1 cellular context compared by ENCODE assay signal in the genomic region with DNA sequence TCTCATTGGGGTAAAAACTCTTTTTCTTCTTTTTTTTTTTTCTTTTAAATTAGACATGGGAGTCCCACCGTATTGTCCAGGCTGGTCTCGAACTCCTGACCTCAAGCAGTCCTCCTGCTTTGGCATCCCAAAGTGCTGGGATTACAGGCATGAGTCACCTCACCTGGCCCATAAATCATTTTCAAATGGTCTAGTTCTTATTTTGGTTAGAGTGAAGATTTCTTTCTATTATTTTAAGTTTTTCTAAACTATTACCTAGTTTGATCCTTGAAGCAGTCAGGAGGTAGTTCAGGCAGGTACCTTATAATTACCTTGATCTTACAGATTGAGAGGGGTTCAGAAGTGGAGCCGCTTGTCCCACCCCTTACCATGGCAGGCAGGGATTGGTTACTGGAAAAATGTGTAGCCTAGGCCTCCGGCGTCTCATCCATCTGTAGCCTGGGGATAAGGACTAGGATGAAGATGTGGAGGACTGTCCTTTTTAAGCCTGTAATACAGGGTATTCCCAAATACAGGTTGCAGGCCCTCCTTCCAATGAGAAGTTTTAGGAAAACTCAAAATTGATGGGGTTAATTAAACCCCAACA.
TF ChIP-seq lines count a peak whose summit lies in the region.

No MANE protein-coding gene starts in this region.

TF ChIP-seq in SK-N-SH treated with all-trans-retinoic acid at 6 μM for 48 hours, 23 proteins besides CTCF, POLR2A, EP300 and RAD21 (continued from another document):
- TF ChIP-seq RARB (CRISPR knock-in tag; IDR thresholded peaks at IDR 0.05), result no peak
- TF ChIP-seq ZNF565 (CRISPR knock-in tag; conservative IDR thresholded peaks at IDR 0.05; ENCODE audit: low read depth), result no peak
- TF ChIP-seq, protein P1, sequence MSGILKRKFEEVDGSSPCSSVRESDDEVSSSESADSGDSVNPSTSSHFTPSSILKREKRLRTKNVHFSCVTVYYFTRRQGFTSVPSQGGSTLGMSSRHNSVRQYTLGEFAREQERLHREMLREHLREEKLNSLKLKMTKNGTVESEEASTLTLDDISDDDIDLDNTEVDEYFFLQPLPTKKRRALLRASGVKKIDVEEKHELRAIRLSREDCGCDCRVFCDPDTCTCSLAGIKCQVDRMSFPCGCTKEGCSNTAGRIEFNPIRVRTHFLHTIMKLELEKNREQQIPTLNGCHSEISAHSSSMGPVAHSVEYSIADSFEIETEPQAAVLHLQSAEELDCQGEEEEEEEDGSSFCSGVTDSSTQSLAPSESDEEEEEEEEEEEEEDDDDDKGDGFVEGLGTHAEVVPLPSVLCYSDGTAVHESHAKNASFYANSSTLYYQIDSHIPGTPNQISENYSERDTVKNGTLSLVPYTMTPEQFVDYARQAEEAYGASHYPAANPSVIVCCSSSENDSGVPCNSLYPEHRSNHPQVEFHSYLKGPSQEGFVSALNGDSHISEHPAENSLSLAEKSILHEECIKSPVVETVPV (CRISPR knock-in tag; IDR thresholded peaks at IDR 0.05), result no peak
- TF ChIP-seq, protein P2, sequence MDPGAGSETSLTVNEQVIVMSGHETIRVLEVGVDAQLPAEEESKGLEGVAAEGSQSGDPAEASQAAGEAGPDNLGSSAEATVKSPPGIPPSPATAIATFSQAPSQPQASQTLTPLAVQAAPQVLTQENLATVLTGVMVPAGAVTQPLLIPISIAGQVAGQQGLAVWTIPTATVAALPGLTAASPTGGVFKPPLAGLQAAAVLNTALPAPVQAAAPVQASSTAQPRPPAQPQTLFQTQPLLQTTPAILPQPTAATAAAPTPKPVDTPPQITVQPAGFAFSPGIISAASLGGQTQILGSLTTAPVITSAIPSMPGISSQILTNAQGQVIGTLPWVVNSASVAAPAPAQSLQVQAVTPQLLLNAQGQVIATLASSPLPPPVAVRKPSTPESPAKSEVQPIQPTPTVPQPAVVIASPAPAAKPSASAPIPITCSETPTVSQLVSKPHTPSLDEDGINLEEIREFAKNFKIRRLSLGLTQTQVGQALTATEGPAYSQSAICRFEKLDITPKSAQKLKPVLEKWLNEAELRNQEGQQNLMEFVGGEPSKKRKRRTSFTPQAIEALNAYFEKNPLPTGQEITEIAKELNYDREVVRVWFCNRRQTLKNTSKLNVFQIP (CRISPR knock-in tag; IDR thresholded peaks at IDR 0.05; ENCODE audit: borderline replicate concordance, low read depth), result no peak
- TF ChIP-seq, protein P3, sequence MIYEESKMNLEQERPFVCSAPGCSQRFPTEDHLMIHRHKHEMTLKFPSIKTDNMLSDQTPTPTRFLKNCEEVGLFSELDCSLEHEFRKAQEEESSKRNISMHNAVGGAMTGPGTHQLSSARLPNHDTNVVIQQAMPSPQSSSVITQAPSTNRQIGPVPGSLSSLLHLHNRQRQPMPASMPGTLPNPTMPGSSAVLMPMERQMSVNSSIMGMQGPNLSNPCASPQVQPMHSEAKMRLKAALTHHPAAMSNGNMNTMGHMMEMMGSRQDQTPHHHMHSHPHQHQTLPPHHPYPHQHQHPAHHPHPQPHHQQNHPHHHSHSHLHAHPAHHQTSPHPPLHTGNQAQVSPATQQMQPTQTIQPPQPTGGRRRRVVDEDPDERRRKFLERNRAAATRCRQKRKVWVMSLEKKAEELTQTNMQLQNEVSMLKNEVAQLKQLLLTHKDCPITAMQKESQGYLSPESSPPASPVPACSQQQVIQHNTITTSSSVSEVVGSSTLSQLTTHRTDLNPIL (CRISPR knock-in tag; IDR thresholded peaks at IDR 0.05; ENCODE audit: low read depth), result no peak
